In genomic region chr7:65037740-65038678, GRCh38 we compare ENCODE assay signal across 8 cellular contexts. TPM values are rescaled to one million over a fixed set of nuclear protein-coding genes. Genes with fewer than 3 reads are reported as not detected.
DNase-seq lines count a peak whose midpoint lies in the region; ATAC-seq and TF ChIP-seq lines count a peak whose summit lies in the region.

No MANE protein-coding gene starts in this region.

- no peaks in the 10 kb centered on the region for H3K9me3 ChIP-seq in CD4-positive, alpha-beta memory T cell (ENCODE audit: control insufficient read depth in 1 of 2, low read length in 2 of 2)
- no peaks in the 10 kb centered on the region for H3K9me3 ChIP-seq in lung (ENCODE audit: control insufficient read depth in 2 of 2, insufficient read depth in 1 of 2, low read length in 1 of 2)

- TF ChIP-seq CTCF in dorsolateral prefrontal cortex (IDR thresholded peaks at IDR 0.05 in 54 of 56, conservative IDR thresholded peaks at IDR 0.05 in 2 of 56; ENCODE audit: low read depth in 1 of 56, partially characterized antibody in 56 of 56) = peak in 2 of 56 donors; percentile 7 to 11
- no peak for TF ChIP-seq CTCF in lung (IDR thresholded peaks at IDR 0.05; ENCODE audit: control extremely low read depth, extremely low read depth)

- DNase-seq in CD4-positive, alpha-beta memory T cell = peak; percentile 90 to 94 (median 92)
- DNase-seq in NCI-H748 treated with DMSO at 0.1 percent for 48 hours (lab: John Stamatoyannopoulos, UW) (peak; percentile 71), dorsolateral prefrontal cortex (peak; percentile 75 to 94 (median 88)), lung (ENCODE audit: low spot score) (peak; percentile 93)
- peak; percentile 89 to 90 for DNase-seq in activated CD4-positive, alpha-beta T cell treated with anti-CD3 and anti-CD28 coated beads, Interleukin-2, amount 50 U/mL, for 48 hours
- DNase-seq in stimulated activated CD4-positive, alpha-beta T cell treated with anti-CD3 and anti-CD28 coated beads, TNF-alpha, amount 100 ng/mL, for 4 hours (ENCODE audit: low read depth in 3 of 3) = peak; percentile 83 to 91 (median 86)

- H3K27ac ChIP-seq in CD4-positive, alpha-beta memory T cell (ENCODE audit: low read depth, low read length) = peak overlapping the region; percentile 56
- H3K27ac ChIP-seq in dorsolateral prefrontal cortex = peak overlapping the region in 50 of 59 donors; percentile 18 to 94 (median 75)
- peak overlapping the region; percentile 75 to 91 for H3K27ac ChIP-seq in lung (ENCODE audit: low read depth in 1 of 2, low read length in 1 of 2)

- peaks cover 10 to 17% (median 14%) of the 10 kb centered on the region in 4 donors for H3K4me1 Mint-ChIP-seq in CD4-positive, alpha-beta memory T cell

- H3K27me3 Mint-ChIP-seq in CD4-positive, alpha-beta memory T cell = no peaks in the 10 kb centered on the region

- peak; percentile 72 for ATAC-seq in GM19438 (IDR thresholded peaks at IDR 0.05; ENCODE audit: low read depth, unreplicated experiment)
- peak; percentile 61 for ATAC-seq in HG03565 (IDR thresholded peaks at IDR 0.05; ENCODE audit: unreplicated experiment)
- peak; percentile 98 for ATAC-seq in lung (ENCODE audit: insufficient read depth, low FRiP score)

- CTCF ChIA-PET in CD4-positive, alpha-beta memory T cell (lab: Charles Lee; ENCODE audit: partially characterized antibody) = interaction anchor here (2.9 kb wide), 1 partner anchor 31 kb away, joined by 12 read pairs; the partner anchor contains the start of gene ERV3-1

- no peaks in the 10 kb centered on the region for H3K36me3 ChIP-seq in CD4-positive, alpha-beta memory T cell (ENCODE audit: insufficient read depth, low read length)
- H3K36me3 ChIP-seq in lung (ENCODE audit: control insufficient read depth in 2 of 2, insufficient read depth in 2 of 2, low read length in 2 of 2) = no peaks in the 10 kb centered on the region

- H3K36me3 Mint-ChIP-seq in CD4-positive, alpha-beta memory T cell = peaks cover 0 to 3% of the 10 kb centered on the region in 2 donors

- POLR2A ChIA-PET in CD4-positive, alpha-beta memory T cell (lab: Charles Lee; ENCODE audit: partially characterized antibody) = interaction anchor here (0.7 to 2.2 kb wide), 11 partner anchors 28 to 731 kb away, joined by 3 to 34 read pairs (median 3); partner anchors contain the start of genes ERV3-1, ZNF107, ZNF138 and ZNF273

- H3K27ac Mint-ChIP-seq in CD4-positive, alpha-beta memory T cell = peak overlapping the region; percentile 79 to 93 (median 90)

- peak overlapping the region in 1 of 2 donors; percentile 43 for H3K4me3 ChIP-seq in CD4-positive, alpha-beta memory T cell (ENCODE audit: low read length in 2 of 2)
- H3K4me3 ChIP-seq in dorsolateral prefrontal cortex (peak overlapping the region; percentile 33 to 85 (median 71)), lung (peak overlapping the region; percentile 79)

- peaks cover 0 to 4% (median 0%) of the 10 kb centered on the region in 8 donors for H3K9me3 Mint-ChIP-seq in CD4-positive, alpha-beta memory T cell

- peaks cover 14% of the 10 kb centered on the region for H3K4me1 ChIP-seq in CD4-positive, alpha-beta memory T cell (ENCODE audit: insufficient read depth, low read length)
- no peaks in the 10 kb centered on the region for H3K4me1 ChIP-seq in lung (ENCODE audit: control insufficient read depth in 2 of 2, insufficient read depth in 2 of 2, low read length in 2 of 2)

- H3K27me3 ChIP-seq in CD4-positive, alpha-beta memory T cell (ENCODE audit: insufficient read depth, low read length) = no peaks in the 10 kb centered on the region
- H3K27me3 ChIP-seq in dorsolateral prefrontal cortex = no peaks in the 10 kb centered on the region
- H3K27me3 ChIP-seq in lung (ENCODE audit: control insufficient read depth, insufficient read depth) = no peaks in the 10 kb centered on the region

- H3K4me3 Mint-ChIP-seq in CD4-positive, alpha-beta memory T cell = peak overlapping the region; percentile 68 to 85 (median 81)

- WGBS in lung, 2 donors = 2% methylated on average over 58 to 91 of the region's 92 CpGs

- intact Hi-C loops in CD4-positive, alpha-beta memory T cell (cut with micrococcal nuclease) = loop anchor here (1.0 to 5.0 kb wide), 6 partner anchors 32 to 1136 kb away; partner anchors contain the start of genes ERV3-1 and ZNF92
- intact Hi-C loops in dorsolateral prefrontal cortex (cut with DNase I) = loop anchor here in 1 of 2 donors (5.0 kb wide), 1 partner anchor 36 kb away; no protein-coding TSS in a partner anchor

RNA-seq across cellular contexts. Expression of gene ERV3-1, which starts 31.5 kb away (rescaled TPM):
- 10 to 100 TPM; 18.4 to 19.9 TPM for total RNA-seq in CD4-positive, alpha-beta memory T cell
- 1 to 10 TPM; 5.3 to 9.8 TPM for polyA plus RNA-seq in CD4-positive, alpha-beta memory T cell
- 10 to 100 TPM in 119 of 120 experiments, 1 to 10 TPM in 1; 7.9 to 37.1 (median 22.1) TPM for total RNA-seq in dorsolateral prefrontal cortex
- 100 to 1,000 TPM in 1 of 2 donors, 10 to 100 TPM in 1; 20.8 to 168 TPM for total RNA-seq in lung
- 1 to 10 TPM; 6.0 to 9.4 TPM for polyA plus RNA-seq in lung

RNA-seq across cellular contexts. Expression of gene ZNF117, which starts 47.2 kb away (rescaled TPM):
- 1 to 10 TPM; 5.2 to 5.3 TPM for total RNA-seq in CD4-positive, alpha-beta memory T cell
- polyA plus RNA-seq in CD4-positive, alpha-beta memory T cell = under 1 TPM; 0.78 to 0.84 TPM
- 10 to 100 TPM in 118 of 120 experiments, 1 to 10 TPM in 2; 7.9 to 35.1 (median 17.4) TPM for total RNA-seq in dorsolateral prefrontal cortex
- 100 to 1,000 TPM in 1 of 2 donors, 10 to 100 TPM in 1; 11.7 to 100 TPM for total RNA-seq in lung
- 10 to 100 TPM in 1 of 2 donors, 1 to 10 TPM in 1; 4.9 to 12.2 TPM for polyA plus RNA-seq in lung
